9 cellular contexts compared by ENCODE assay signal in genomic region chr6:1607557-1608221, GRCh38. TPM values are rescaled to one million over a fixed set of nuclear protein-coding genes. Genes with fewer than 3 reads are reported as not detected.
A peak's percentile ranks its signal among the peaks of the same experiment; 100 is the strongest.
DNase-seq lines count a peak whose midpoint lies in the region; ATAC-seq, FAIRE-seq and TF ChIP-seq lines count a peak whose summit lies in the region.
"Had no signal": no experiment of that assay in that cellular context is flagged by ENCODE, and none has a peak within 500 bp of the region (broad histone marks: within the 10 kb centered on the region; RNA-seq: fewer than 3 reads in every experiment).

No MANE protein-coding gene starts in this region.

- ATAC-seq in HG02852 (IDR thresholded peaks at IDR 0.05; ENCODE audit: unreplicated experiment) (no peak), HG03039 (IDR thresholded peaks at IDR 0.05; ENCODE audit: unreplicated experiment) (no peak)
- ATAC-seq: SK-N-SH treated with all-trans-retinoic acid at 6 μM for 48 hours had no signal

- H3K36me3 ChIP-seq in BE2C (0 out of 2 replicates have a peak, but pooled peaks cover 8% of the 10 kb centered on the region), kidney (ENCODE audit: control insufficient read depth in 1 of 2, insufficient read depth in 2 of 2, low read length in 2 of 2) (no peaks in the 10 kb centered on the region)

- H3K9me3 ChIP-seq in BE2C (no peaks in the 10 kb centered on the region), kidney (ENCODE audit: control insufficient read depth in 1 of 2, low read length in 2 of 2) (no peaks in the 10 kb centered on the region)

- peak overlapping the region; percentile 4 to 24 for H3K9ac ChIP-seq in kidney (ENCODE audit: low read length in 2 of 2)

- H3K4me1 Mint-ChIP-seq in activated CD4-positive, alpha-beta memory T cell treated with anti-CD3 and anti-CD28 coated beads, Interleukin-2, amount 10 ng/mL, durations not matched to agents 7 days and 5 days, result peaks cover 34% of the 10 kb centered on the region

- intact Hi-C loops in kidney (cut with DNase I), result no loop called here
- intact Hi-C loops in posterior vena cava (cut with DNase I), result loop anchor here (5.0 to 10.0 kb wide), 3 partner anchors 500 to 1027 kb away; no protein-coding TSS in a partner anchor

- no peak overlapping the region for H3K27ac Mint-ChIP-seq in activated CD4-positive, alpha-beta memory T cell treated with anti-CD3 and anti-CD28 coated beads, Interleukin-2, amount 10 ng/mL, durations not matched to agents 7 days and 5 days

- H3K4me3 Mint-ChIP-seq in activated CD4-positive, alpha-beta memory T cell treated with anti-CD3 and anti-CD28 coated beads, Interleukin-2, amount 10 ng/mL, durations not matched to agents 7 days and 5 days, result peak overlapping the region; percentile 44

- POLR2A ChIA-PET in activated CD4-positive, alpha-beta memory T cell treated with anti-CD3 and anti-CD28 coated beads, Interleukin-2, amount 10 ng/mL, durations not matched to agents 7 days and 5 days (lab: Charles Lee), result interaction anchor here (1.0 kb wide), 1 partner anchor 490 kb away, joined by 3 read pairs; no protein-coding TSS in a partner anchor

- H3K27ac ChIP-seq in kidney (ENCODE audit: low read depth in 2 of 2, low read length in 2 of 2), result peak overlapping the region; percentile 54 to 85

- 0 out of 2 replicates have a peak overlapping the region, but pooled peaks have one; percentile 3 for H3K4me3 ChIP-seq in BE2C (ENCODE audit: low read depth, low read length)
- peak overlapping the region; percentile 24 to 54 for H3K4me3 ChIP-seq in kidney (ENCODE audit: low read length in 2 of 2)

- CTCF ChIA-PET in activated CD4-positive, alpha-beta memory T cell treated with anti-CD3 and anti-CD28 coated beads, Interleukin-2, amount 10 ng/mL, durations not matched to agents 7 days and 5 days (lab: Charles Lee), result interaction anchor here (1.1 to 3.1 kb wide), 4 partner anchors 11 to 1027 kb away, joined by 3 to 15 read pairs (median 5); no protein-coding TSS in a partner anchor

- peak; percentile 45 for FAIRE-seq in GM19239 (lab: Jason Lieb, UNC)
- FAIRE-seq in kidney (lab: Jason Lieb, UNC), result no peak

- 0 out of 2 replicates have a peak, but pooled peaks have one; percentile 2 for TF ChIP-seq CTCF in BE2C (IDR thresholded peaks at IDR 0.05; ENCODE audit: low read depth, low read length)
- TF ChIP-seq CTCF in kidney (IDR thresholded peaks at IDR 0.05; ENCODE audit: borderline replicate concordance, extremely low read depth, insufficient read depth), result no peak

- peaks cover 66% of the 10 kb centered on the region for H3K27me3 Mint-ChIP-seq in activated CD4-positive, alpha-beta memory T cell treated with anti-CD3 and anti-CD28 coated beads, Interleukin-2, amount 10 ng/mL, durations not matched to agents 7 days and 5 days

- peaks cover 35% of the 10 kb centered on the region for H3K27me3 ChIP-seq in BE2C

- H3K4me1 ChIP-seq in BE2C (peaks cover 11% of the 10 kb centered on the region), kidney (ENCODE audit: control insufficient read depth in 1 of 2, insufficient read depth in 1 of 2, low read depth in 1 of 2, low read length in 2 of 2) (peaks cover 0 to 23% of the 10 kb centered on the region in 2 donors)

- no peaks in the 10 kb centered on the region for H3K9me3 Mint-ChIP-seq in activated CD4-positive, alpha-beta memory T cell treated with anti-CD3 and anti-CD28 coated beads, Interleukin-2, amount 10 ng/mL, durations not matched to agents 7 days and 5 days

- DNase-seq in BE2C (no peak), GM19239 (ENCODE audit: insufficient read length, low spot score) (no peak), kidney (peak; percentile 83), H4 (ENCODE audit: low spot score) (no peak), posterior vena cava (ENCODE audit: low spot score) (no peak)
- DNase-seq in activated CD4-positive, alpha-beta memory T cell treated with anti-CD3 and anti-CD28 coated beads, Interleukin-2, amount 10 ng/mL, durations not matched to agents 7 days and 5 days, result no peak

- H3K36me3 Mint-ChIP-seq in activated CD4-positive, alpha-beta memory T cell treated with anti-CD3 and anti-CD28 coated beads, Interleukin-2, amount 10 ng/mL, durations not matched to agents 7 days and 5 days (ENCODE audit: low read depth), result peaks cover 11% of the 10 kb centered on the region

RNA-seq across cellular contexts. Expression of gene FOXC1, which starts 2.0 kb away (rescaled TPM):
- polyA plus RNA-seq in BE2C (2012; ENCODE audit: insufficient read depth, insufficient read length, low read depth), result 5.9 TPM
- total RNA-seq in activated CD4-positive, alpha-beta memory T cell treated with anti-CD3 and anti-CD28 coated beads, Interleukin-2, amount 10 ng/mL, durations not matched to agents 7 days and 5 days, result under 1 TPM in 1 of 2 experiments, not detected in 1; 0.08 TPM
- total RNA-seq in kidney (58.5 TPM), posterior vena cava (10 to 100 TPM; 27.6 to 33.5 TPM)
- polyA plus RNA-seq in kidney (ENCODE audit: insufficient read depth, low read depth, low replicate concordance), result 18.0 TPM
- 4.8 and 4.9 TPM in 2 replicates for total RNA-seq in H4 (2014; rRNA removed; shearing (Covaris generic))
